ENCODE assay signal across 10 cellular contexts in the genomic region with DNA sequence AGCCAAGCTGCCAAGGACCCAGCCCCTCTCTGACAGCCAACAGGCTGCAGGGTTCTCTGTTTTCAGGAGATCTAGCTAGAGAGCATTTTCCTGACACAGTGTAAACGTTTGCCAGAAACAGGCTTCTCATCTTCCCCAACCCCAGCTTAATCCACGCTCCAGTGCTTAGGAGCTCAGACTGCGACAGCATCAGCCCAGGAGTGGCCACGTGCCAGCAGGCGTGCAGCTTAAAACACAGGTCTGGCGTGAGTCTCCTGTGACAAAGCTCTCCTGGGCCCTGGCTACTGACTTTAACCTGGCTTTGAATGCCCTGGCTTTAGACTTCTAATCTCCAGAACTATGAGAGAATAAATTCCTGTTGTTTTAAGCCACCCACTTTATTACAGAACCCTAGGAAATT.
A peak's percentile ranks its signal among the peaks of the same experiment; 100 is the strongest.
DNase-seq lines count a peak whose midpoint lies in the region.
"Had no signal": no experiment of that assay in that cellular context is flagged by ENCODE, and none has a peak within 500 bp of the region (broad histone marks: within the 10 kb centered on the region; RNA-seq: fewer than 3 reads in every experiment).

No MANE protein-coding gene starts in this region.

- DNase-seq in ACHN (peak; percentile 56), NCI-H1105 treated with DMSO at 0.1 percent for 48 hours (lab: John Stamatoyannopoulos, UW) (peak; percentile 62), NCI-H82 treated with DMSO at 0.1 percent for 48 hours (lab: John Stamatoyannopoulos, UW; ENCODE audit: unreplicated experiment) (peak; percentile 25), kidney tubule cell (ENCODE audit: low spot score) (peak; percentile 86), mesenteric fat pad (ENCODE audit: low spot score) (no peak), NCI-H2227 treated with DMSO at 0.1 percent for 48 hours (lab: John Stamatoyannopoulos, UW) (no peak), cortex of kidney (lab: John Stamatoyannopoulos, UW) (no peak), mesendoderm (no peak)
- DNase-seq: activated CD8-positive, alpha-beta memory T cell treated with anti-CD3 and anti-CD28 coated beads, Interleukin-2, amount 50 U/mL, for 4 hours had no signal

- H3K4me3 ChIP-seq in mesendoderm (ENCODE audit: low read length) = no peak overlapping the region
- H3K4me3 ChIP-seq: skin epidermis had no signal

- H3K18ac ChIP-seq in mesendoderm (ENCODE audit: low read length) = no peak overlapping the region

- H2BK15ac ChIP-seq in mesendoderm (replicated peaks; ENCODE audit: low read depth) = no peak overlapping the region

- no peak overlapping the region for H3K4ac ChIP-seq in mesendoderm (ENCODE audit: low read depth, low read length)

- H3K4me1 ChIP-seq in mesendoderm (ENCODE audit: control insufficient read depth, low read depth, low read length) = peaks cover 4% of the 10 kb centered on the region

- H3K56ac ChIP-seq in mesendoderm (ENCODE audit: low read length) = no peak overlapping the region

- H4K8ac ChIP-seq in mesendoderm (ENCODE audit: low read depth, low read length) = no peak overlapping the region

- H3K4me2 ChIP-seq in mesendoderm (ENCODE audit: low read length) = no peak overlapping the region

- H4K5ac ChIP-seq in mesendoderm (ENCODE audit: low read length) = no peak overlapping the region

- H2BK5ac ChIP-seq in mesendoderm (ENCODE audit: low read length) = no peak overlapping the region

- in situ Hi-C loops in ACHN (cut with HindIII; ENCODE audit: low pct_ligation_motif_present, low pct_unique_long_range_greater_than_20kb, low sequenced_read_pairs) = no loop called here

- H3K9ac ChIP-seq in mesendoderm (ENCODE audit: low read length) = no peak overlapping the region

- H3K27ac ChIP-seq in mesendoderm (ENCODE audit: low read depth, low read length) = no peak overlapping the region
- H3K27ac ChIP-seq: skin epidermis had no signal

- no peak overlapping the region for H3K23ac ChIP-seq in mesendoderm (ENCODE audit: low read length)

- H3K79me1 ChIP-seq in mesendoderm (ENCODE audit: low read length) = no peaks in the 10 kb centered on the region

- no peaks in the 10 kb centered on the region for H3K36me3 ChIP-seq in mesendoderm (ENCODE audit: control insufficient read depth, insufficient read depth, low read length)

- no peak overlapping the region for H2BK120ac ChIP-seq in mesendoderm (ENCODE audit: low read depth, low read length)

- no peaks in the 10 kb centered on the region for H3K79me2 ChIP-seq in mesendoderm (ENCODE audit: control insufficient read depth, insufficient read depth, low read length)

- H3K27me3 ChIP-seq in mesendoderm (ENCODE audit: insufficient read depth, low read length, poor library complexity) = no peaks in the 10 kb centered on the region

- no CpG with 5 or more reads among the region's 6 CpGs for WGBS in mesendoderm (ENCODE audit: extremely low coverage, insufficient coverage, low lambda C conversion rate)

- no peak overlapping the region for H2AK5ac ChIP-seq in mesendoderm (ENCODE audit: low read length)

Comparison
In these comparisons a context has a peak if more than half of its experiments do, and no peak if none do; other contexts are left out.
1. DNase-seq: peak in ACHN (single experiment), NCI-H1105 treated with DMSO at 0.1 percent for 48 hours (single experiment), NCI-H82 treated with DMSO at 0.1 percent for 48 hours (single experiment) and kidney tubule cell (single experiment); none in mesenteric fat pad (single experiment), NCI-H2227 treated with DMSO at 0.1 percent for 48 hours (single experiment), cortex of kidney (single experiment) and mesendoderm (single experiment).